Comparison of ENCODE assay signal across 26 cellular contexts in the genomic region with DNA sequence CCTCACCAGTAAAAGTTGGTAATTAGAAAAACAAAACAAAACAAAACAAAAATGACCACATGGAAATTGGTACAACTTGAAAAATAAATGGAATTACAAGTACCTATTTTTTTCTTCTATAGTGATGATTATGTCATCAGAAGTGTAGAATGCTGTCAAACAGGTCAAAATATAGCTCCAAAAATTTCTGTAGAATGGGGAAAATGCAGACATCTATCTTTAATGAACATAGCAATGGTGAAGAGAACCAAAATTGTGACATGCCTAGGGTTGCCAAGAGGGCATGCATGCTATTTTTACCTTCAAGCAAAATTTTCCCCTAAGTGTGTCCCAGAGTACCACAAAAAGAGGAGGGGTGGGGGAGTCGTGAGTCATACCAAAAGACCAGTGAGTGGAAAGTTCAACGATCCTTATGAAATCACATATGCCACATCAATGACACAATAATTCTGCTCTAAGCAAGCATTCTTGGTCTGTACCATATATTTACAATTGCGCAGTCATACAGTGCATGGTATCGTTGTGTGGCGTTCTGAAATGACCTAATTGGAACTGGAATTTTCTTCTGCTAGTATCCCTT.
A peak's percentile ranks its signal among the peaks of the same experiment; 100 is the strongest.
DNase-seq lines count a peak whose midpoint lies in the region; ATAC-seq, FAIRE-seq and TF ChIP-seq lines count a peak whose summit lies in the region.
"Had no signal": no experiment of that assay in that cellular context is flagged by ENCODE, and none has a peak within 500 bp of the region (broad histone marks: within the 10 kb centered on the region; RNA-seq: fewer than 3 reads in every experiment).

No MANE protein-coding gene starts in this region.

- H3K27ac Mint-ChIP-seq in MCF 10A (ENCODE audit: low read depth, unreplicated experiment), result no peak overlapping the region
- H3K27ac Mint-ChIP-seq: activated naive CD8-positive, alpha-beta T cell treated with anti-CD3 and anti-CD28 coated beads for 36 hours; activated T-helper 2 cell treated with anti-CD3 and anti-CD28 coated beads, Interferon-gamma antibody, Interleukin-2, Interleukin-4, amounts not matched to agents 10 μg/mL and 5 μg/mL and 100 μg/mL, durations not matched to agents 14 hours and 24 hours and 36 hours; effector memory CD8-positive, alpha-beta T cell; naive thymus-derived CD8-positive, alpha-beta T cell had no signal

- no peaks in the 10 kb centered on the region for H3K27me3 Mint-ChIP-seq in MCF 10A (ENCODE audit: insufficient read depth, unreplicated experiment)
- H3K27me3 Mint-ChIP-seq: activated naive CD8-positive, alpha-beta T cell treated with anti-CD3 and anti-CD28 coated beads for 36 hours; effector memory CD8-positive, alpha-beta T cell; naive thymus-derived CD8-positive, alpha-beta T cell had no signal

- no peaks in the 10 kb centered on the region for H3K36me3 Mint-ChIP-seq in MCF 10A (ENCODE audit: insufficient read depth, unreplicated experiment)
- H3K36me3 Mint-ChIP-seq: activated naive CD8-positive, alpha-beta T cell treated with anti-CD3 and anti-CD28 coated beads for 36 hours; naive thymus-derived CD8-positive, alpha-beta T cell had no signal

- H3K9me3 ChIP-seq in breast epithelium (no peaks in the 10 kb centered on the region), fibroblast of lung (ENCODE audit: control insufficient read depth, insufficient read depth, low read depth, low read length) (no peaks in the 10 kb centered on the region)
- H3K9me3 ChIP-seq: esophagus muscularis mucosa, SJCRH30, transverse colon had no signal

- H3K4me2 ChIP-seq in fibroblast of lung (ENCODE audit: extremely low read depth, insufficient read depth, low read length), result no peak overlapping the region

- no peak overlapping the region for H2AFZ ChIP-seq in fibroblast of lung (ENCODE audit: low read length)
- H2AFZ ChIP-seq: GM23248 had no signal

- H3K4me1 ChIP-seq in breast epithelium (no peaks in the 10 kb centered on the region), fibroblast of lung (ENCODE audit: control insufficient read depth, extremely low read depth, insufficient read depth, low read length) (no peaks in the 10 kb centered on the region)
- H3K4me1 ChIP-seq: esophagus muscularis mucosa, SJCRH30, stomach, transverse colon had no signal

- no TSS peak for BruUV-seq in MCF 10A (replicated peaks; lab: Mats Ljungman, UMichigan)

- ATAC-seq in GM21528 (IDR thresholded peaks at IDR 0.05; ENCODE audit: low FRiP score, unreplicated experiment), result no peak
- ATAC-seq: effector memory CD8-positive, alpha-beta T cell; naive thymus-derived CD8-positive, alpha-beta T cell; right cardiac atrium had no signal

- no peak for FAIRE-seq in urothelium cell line (lab: Jason Lieb, UNC)
- FAIRE-seq: GM12891 had no signal

- no peaks in the 10 kb centered on the region for H3K9me3 Mint-ChIP-seq in MCF 10A (ENCODE audit: unreplicated experiment)

- peaks cover 5% of the 10 kb centered on the region for H3K4me1 Mint-ChIP-seq in MCF 10A (ENCODE audit: insufficient read depth, unreplicated experiment)
- H3K4me1 Mint-ChIP-seq: activated naive CD8-positive, alpha-beta T cell treated with anti-CD3 and anti-CD28 coated beads for 36 hours; naive thymus-derived CD8-positive, alpha-beta T cell had no signal

- no peaks in the 10 kb centered on the region for H4K20me1 ChIP-seq in fibroblast of lung (ENCODE audit: control insufficient read depth, extremely low read depth, insufficient read depth, low read length)

- H3K9ac ChIP-seq in fibroblast of lung (ENCODE audit: insufficient read depth, low read length), result no peak overlapping the region
- H3K9ac ChIP-seq: GM23248 had no signal

- TF ChIP-seq CTCF in MCF 10A (IDR thresholded peaks at IDR 0.05; ENCODE audit: unreplicated experiment) (no peak), breast epithelium (IDR thresholded peaks at IDR 0.05) (no peak), fibroblast of lung (conservative IDR thresholded peaks at IDR 0.05 in 1 of 2, IDR thresholded peaks at IDR 0.05 in 1 of 2; ENCODE audit: low read depth in 1 of 2, low read length in 2 of 2) (no peak)

- peak; percentile 67 for DNase-seq in MCF 10A (ENCODE audit: unreplicated experiment)
- no peak for DNase-seq in breast epithelium (ENCODE audit: low spot score in 2 of 2)
- peak; percentile 92 for DNase-seq in SKM-1 (lab: John Stamatoyannopoulos, UW; ENCODE audit: unreplicated experiment)
- peak; percentile 20 to 60 for DNase-seq in fibroblast of lung (ENCODE audit: low read depth in 2 of 2)
- peak; percentile 4 for DNase-seq in urothelium cell line (ENCODE audit: low spot score)
- no peak for DNase-seq in islet precursor cell
- no peak for DNase-seq in stimulated activated naive CD4-positive, alpha-beta T cell treated with Interleukin-2 at 50 U/mL for 16 hours (lab: John Stamatoyannopoulos, UW)
- DNase-seq: activated CD4-positive, alpha-beta T cell treated with anti-CD3 and anti-CD28 coated beads, Interleukin-2, amount 50 U/mL, for 1 hour; activated CD8-positive, alpha-beta memory T cell treated with anti-CD3 and anti-CD28 coated beads, Interleukin-2, amount 50 U/mL, for 4 hours; activated naive CD8-positive, alpha-beta T cell treated with anti-CD3 and anti-CD28 coated beads for 36 hours; DMS79; effector memory CD8-positive, alpha-beta T cell; GM23248; kidney glomerular epithelial cell; naive thymus-derived CD8-positive, alpha-beta T cell; NCI-H1930; right cardiac atrium; SJCRH30; stomach; T-helper 2 cell; transverse colon had no signal

- intact Hi-C loops in MCF 10A (cut with micrococcal nuclease), result no loop called here
- intact Hi-C loops in breast epithelium (cut with DNase I; ENCODE audit: low total_unique reads), result no loop called here

- no peak overlapping the region for H3K4me3 Mint-ChIP-seq in MCF 10A (ENCODE audit: unreplicated experiment)
- H3K4me3 Mint-ChIP-seq: activated naive CD8-positive, alpha-beta T cell treated with anti-CD3 and anti-CD28 coated beads for 36 hours; effector memory CD8-positive, alpha-beta T cell; naive thymus-derived CD8-positive, alpha-beta T cell had no signal

- TF ChIP-seq POLR2A in breast epithelium (IDR thresholded peaks at IDR 0.05), result no peak

- CTCF ChIA-PET in MCF 10A (lab: Yijun Ruan, JAX), result no interaction called here

- H3K27me3 ChIP-seq in breast epithelium (no peaks in the 10 kb centered on the region), fibroblast of lung (ENCODE audit: control insufficient read depth, insufficient read depth, low read length) (no peaks in the 10 kb centered on the region)
- H3K27me3 ChIP-seq: esophagus muscularis mucosa, SJCRH30, stomach, transverse colon had no signal

- no peak overlapping the region for H3K27ac ChIP-seq in breast epithelium
- H3K27ac ChIP-seq in fibroblast of lung (ENCODE audit: insufficient read depth, low read length), result no peak overlapping the region
- H3K27ac ChIP-seq: esophagus muscularis mucosa, GM23248, SJCRH30, stomach, transverse colon, VCaP had no signal

- H3K36me3 ChIP-seq in breast epithelium (no peaks in the 10 kb centered on the region), fibroblast of lung (ENCODE audit: control insufficient read depth, insufficient read depth, low read length) (no peaks in the 10 kb centered on the region)
- H3K36me3 ChIP-seq: esophagus muscularis mucosa, SJCRH30, stomach, transverse colon had no signal

- no peaks in the 10 kb centered on the region for H3K79me2 ChIP-seq in fibroblast of lung (ENCODE audit: control insufficient read depth, insufficient read depth, low read length)

- H3K4me3 ChIP-seq in breast epithelium (no peak overlapping the region), fibroblast of lung (replicated peaks in 1 of 4; ENCODE audit: control extremely low read depth in 1 of 4, insufficient read depth in 1 of 4, low read depth in 3 of 4, low read length in 4 of 4) (no peak overlapping the region)
- H3K4me3 ChIP-seq: esophagus muscularis mucosa, GM23248, SJCRH30, stomach, transverse colon had no signal

- POLR2A ChIA-PET in MCF 10A (lab: Yijun Ruan, JAX), result interaction anchor here (0.7 kb wide), 1 partner anchor 81 kb away, joined by 4 read pairs; no protein-coding TSS in a partner anchor

Comparison
In these comparisons a context has a peak if more than half of its experiments do, and no peak if none do; other contexts are left out.
1. DNase-seq: peak in MCF 10A (single experiment), SKM-1 (single experiment), fibroblast of lung (2 of 2) and urothelium cell line (single experiment); none in breast epithelium (0 of 2), islet precursor cell (single experiment) and stimulated activated naive CD4-positive, alpha-beta T cell treated with Interleukin-2 at 50 U/mL for 16 hours (single experiment).